ENCODE assay signal across 8 cellular contexts in the genomic region with DNA sequence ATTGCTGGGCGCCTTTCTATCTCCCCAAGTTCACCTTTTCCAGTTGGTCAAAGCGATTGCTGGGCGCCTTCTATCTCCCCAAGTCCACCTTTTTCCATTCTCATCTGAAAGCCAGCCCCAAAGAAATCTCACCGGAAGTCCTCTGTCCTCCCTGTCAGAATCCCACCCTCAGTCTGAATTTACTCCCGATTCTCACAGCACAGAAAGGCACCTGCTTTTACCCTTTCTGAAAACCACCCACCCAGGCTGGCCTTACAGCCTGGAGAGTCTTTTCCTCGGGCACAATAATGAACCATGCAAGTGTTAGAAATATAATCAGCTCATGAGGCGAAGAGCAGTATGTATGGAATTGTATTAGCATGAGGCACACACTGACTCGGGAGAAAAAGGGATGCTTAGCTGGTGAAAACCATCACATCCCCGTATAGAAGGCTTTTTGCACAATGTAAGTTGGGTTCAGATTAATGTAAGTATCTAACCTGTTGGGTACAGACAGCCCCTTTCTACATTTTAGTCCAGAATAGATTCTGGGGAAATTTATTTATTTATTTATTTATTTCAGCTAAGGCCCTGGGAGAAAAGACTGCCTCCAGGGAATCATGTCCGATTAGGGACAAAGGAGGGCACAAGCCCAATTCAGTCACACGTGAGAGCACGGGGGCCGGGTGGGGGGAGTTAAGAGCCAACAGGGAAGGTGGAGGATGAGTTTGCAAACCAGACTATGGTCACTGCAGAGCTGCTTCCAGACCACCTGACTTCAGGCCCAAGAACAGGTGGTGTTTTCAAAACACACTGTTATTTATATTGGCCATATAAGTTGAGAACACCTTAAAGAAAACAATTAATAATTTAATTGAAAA. TPM values are rescaled to one million over a fixed set of nuclear protein-coding genes. Genes with fewer than 3 reads are reported as not detected.
A peak's percentile ranks its signal among the peaks of the same experiment; 100 is the strongest.
DNase-seq lines count a peak whose midpoint lies in the region; ATAC-seq and TF ChIP-seq lines count a peak whose summit lies in the region.

No MANE protein-coding gene starts in this region.

- H3K36me3 Mint-ChIP-seq in GM23338 (ENCODE audit: low read depth) (no peaks in the 10 kb centered on the region), T-cell (no peaks in the 10 kb centered on the region)

- DNase-seq in GM23338 (ENCODE audit: low spot score) (no peak), T-cell (no peak), hepatocyte (ENCODE audit: low spot score) (no peak), sigmoid colon (no peak), ACHN (no peak)
- no peak for DNase-seq in activated CD4-positive, alpha-beta T cell treated with anti-CD3 and anti-CD28 coated beads, Interleukin-2, amount 50 U/mL, for 4 hours

- H3K4me3 Mint-ChIP-seq in GM23338 (peak overlapping the region; percentile 57), T-cell (peak overlapping the region in 2 of 3 donors; percentile 41 to 45)

- no peak for ATAC-seq in GM23338
- ATAC-seq in T-cell (replicated peaks in 1 of 4): no peak
- no peak for ATAC-seq in GM18868 (IDR thresholded peaks at IDR 0.05; ENCODE audit: unreplicated experiment)
- ATAC-seq in GM19463 (IDR thresholded peaks at IDR 0.05; ENCODE audit: unreplicated experiment): no peak

- no peaks in the 10 kb centered on the region for H3K79me2 ChIP-seq in GM23338 (replicated peaks; ENCODE audit: insufficient read depth)
- H3K79me2 ChIP-seq in hepatocyte: peaks cover 94% of the 10 kb centered on the region

- TF ChIP-seq EP300 in sigmoid colon (IDR thresholded peaks at IDR 0.05): no peak

- WGBS in hepatocyte (ENCODE audit: low lambda C conversion rate, missing lambda C conversion rate): 61% methylated on average over 13 of the region's 13 CpGs
- WGBS in sigmoid colon, 2 donors: 76 to 82% methylated on average over 13 of the region's 13 CpGs

- H3K9me3 Mint-ChIP-seq in GM23338: no peaks in the 10 kb centered on the region
- no peaks in the 10 kb centered on the region for H3K9me3 Mint-ChIP-seq in T-cell

- TF ChIP-seq POLR2A in sigmoid colon (IDR thresholded peaks at IDR 0.05): no peak

- H3K9me3 ChIP-seq in hepatocyte (ENCODE audit: low read depth) (no peaks in the 10 kb centered on the region), sigmoid colon (no peaks in the 10 kb centered on the region)

- H3K4me1 ChIP-seq in GM23338 (ENCODE audit: insufficient read depth) (peaks cover 88% of the 10 kb centered on the region), hepatocyte (ENCODE audit: insufficient read depth) (peaks cover 86% of the 10 kb centered on the region), sigmoid colon (peaks cover 3 to 92% (median 88%) of the 10 kb centered on the region in 4 donors)

- H3K27me3 ChIP-seq in GM23338 (ENCODE audit: insufficient read depth) (peaks cover 93% of the 10 kb centered on the region), hepatocyte (no peaks in the 10 kb centered on the region), sigmoid colon (no peaks in the 10 kb centered on the region)

- H3K36me3 ChIP-seq in GM23338 (ENCODE audit: insufficient read depth) (no peaks in the 10 kb centered on the region), hepatocyte (replicated peaks; ENCODE audit: insufficient read depth, low read depth) (no peaks in the 10 kb centered on the region), sigmoid colon (no peaks in the 10 kb centered on the region)

- H3K4me1 Mint-ChIP-seq in GM23338: peaks cover 37% of the 10 kb centered on the region
- peaks cover 5 to 7% (median 5%) of the 10 kb centered on the region in 3 donors for H3K4me1 Mint-ChIP-seq in T-cell

- peak overlapping the region; percentile 81 for H3K4me2 ChIP-seq in GM23338
- peak overlapping the region; percentile 93 for H3K4me2 ChIP-seq in hepatocyte

- H2AFZ ChIP-seq in GM23338 (no peak overlapping the region), hepatocyte (peak overlapping the region; percentile 51)

- in situ Hi-C loops in ACHN (cut with HindIII; ENCODE audit: low pct_ligation_motif_present, low pct_unique_long_range_greater_than_20kb, low sequenced_read_pairs): no loop called here

- intact Hi-C loops in sigmoid colon (cut with DNase I): loop anchor here (5.0 to 10.0 kb wide), 3 partner anchors 112 to 384 kb away; no protein-coding TSS in a partner anchor

- CTCF ChIA-PET in T-cell (lab: Charles Lee): no interaction called here

- H3K9me2 ChIP-seq in GM23338 (ENCODE audit: insufficient read depth) (no peaks in the 10 kb centered on the region), hepatocyte (replicated peaks; ENCODE audit: insufficient read depth) (no peaks in the 10 kb centered on the region)

- H3K27ac ChIP-seq in GM23338 (ENCODE audit: low read depth) (no peak overlapping the region), hepatocyte (peak overlapping the region; percentile 98), sigmoid colon (peak overlapping the region; percentile 94 to 99 (median 97))

- peaks cover 33% of the 10 kb centered on the region for H3F3A ChIP-seq in GM23338 (replicated peaks; ENCODE audit: low read depth)

- H3K27me3 Mint-ChIP-seq in GM23338 (ENCODE audit: insufficient read depth, low read depth, poor library complexity) (peaks cover 33% of the 10 kb centered on the region), T-cell (peaks cover 26 to 28% of the 10 kb centered on the region in 2 donors)

- POLR2A ChIA-PET in T-cell (lab: Charles Lee): no interaction called here

- H4K20me1 ChIP-seq in GM23338 (replicated peaks; ENCODE audit: insufficient read depth) (peaks cover 41% of the 10 kb centered on the region), hepatocyte (ENCODE audit: insufficient read depth, poor library complexity, severe bottlenecking) (peaks cover 3% of the 10 kb centered on the region)

- H3K27ac Mint-ChIP-seq in GM23338 (no peak overlapping the region), T-cell (no peak overlapping the region)

- H3K4me3 ChIP-seq in GM23338 (peak overlapping the region; percentile 68), hepatocyte (no peak overlapping the region), sigmoid colon (peak overlapping the region in 3 of 4 donors; percentile 83 to 90 (median 86))

- TF ChIP-seq CTCF in GM23338 (conservative IDR thresholded peaks at IDR 0.05; ENCODE audit: low read depth in 2 of 2) (no peak), hepatocyte (IDR thresholded peaks at IDR 0.05; ENCODE audit: poor library complexity) (no peak), sigmoid colon (IDR thresholded peaks at IDR 0.05) (no peak)

TF ChIP-seq in GM23338, 12 proteins besides CTCF, POLR2A, EP300 and RAD21:
- no peak for TF ChIP-seq ZNF331 (CRISPR knock-in tag; IDR thresholded peaks at IDR 0.05; ENCODE audit: low read depth)
- peak; percentile 64 for TF ChIP-seq EZH2 (IDR thresholded peaks at IDR 0.05; ENCODE audit: low read depth, unreplicated experiment)
- no peak for TF ChIP-seq ZNF114 (CRISPR knock-in tag; IDR thresholded peaks at IDR 0.05)
- TF ChIP-seq POLR2AphosphoS5 (IDR thresholded peaks at IDR 0.05; ENCODE audit: low read depth): no peak

RNA-seq across cellular contexts. Expression of a gene that starts 1.4 kb away (rescaled TPM):
- 0.74 and 1.0 TPM in 2 replicates for total RNA-seq in GM23338 (2014; rRNA removed; shearing (Covaris generic))
- polyA plus RNA-seq in GM23338 (2016; fragmentation: Nextera tagmentation; extraction: Ambion mirVana): 1.3 and 1.5 TPM in 2 replicates
- total RNA-seq in T-cell: 1 to 10 TPM in 3 of 5 donors, under 1 TPM in 2; 0.35 to 2.1 (median 1.0) TPM
- total RNA-seq in hepatocyte: 11.5 and 11.6 TPM in 2 replicates
- 6.4 and 10.9 TPM in 2 replicates for polyA plus RNA-seq in hepatocyte
- 10 to 100 TPM; 17.8 to 38.8 (median 19.1) TPM for total RNA-seq in sigmoid colon
- 1 to 10 TPM in 2 of 3 donors, under 1 TPM in 1; 0.69 to 4.3 (median 1.2) TPM for polyA plus RNA-seq in sigmoid colon
